Comparison of ENCODE assay signal across 31 cellular contexts in genomic region chr6:102051720-102052119, GRCh38.
DNase-seq lines count a peak whose midpoint lies in the region; TF ChIP-seq lines count a peak whose summit lies in the region.
"Had no signal": no experiment of that assay in that cellular context is flagged by ENCODE, and none has a peak within 500 bp of the region (broad histone marks: within the 10 kb centered on the region; RNA-seq: fewer than 3 reads in every experiment).

No MANE protein-coding gene starts in this region.

- CTCF ChIA-PET in A673 (lab: Charles Lee) = no interaction called here

- intact Hi-C loops in A673 (cut with micrococcal nuclease; ENCODE audit: unreplicated experiment) = loop anchor here (1.0 to 10.0 kb wide), 4 partner anchors 129 to 1073 kb away; partner anchors contain the start of gene GRIK2

- 25 to 33% methylated on average over 1 of the region's 1 CpG for WGBS in GM23248 (ENCODE audit: low coverage in 1 of 2, low lambda C conversion rate in 2 of 2, missing lambda C conversion rate in 2 of 2), 2 experiments

- in situ Hi-C loops in GM23248 (cut with MboI) = no loop called here

- H4K20me1 ChIP-seq in GM23248 (ENCODE audit: insufficient read depth) = no peaks in the 10 kb centered on the region
- H4K20me1 ChIP-seq: BLaER1; BLaER1 treated with 17β-estradiol and CSF1 and Interleukin-3, amounts not matched to agents 10 nM and 100 nM had no signal

- peak; percentile 55 for DNase-seq in A673 (ENCODE audit: low spot score)
- peak; percentile 53 for DNase-seq in SK-N-MC (ENCODE audit: low read depth, low spot score)
- peak; percentile 0 for DNase-seq in dermis blood vessel endothelial cell
- DNase-seq in GM23248 = no peak
- DNase-seq in NCI-H1048 (lab: John Stamatoyannopoulos, UW) = no peak
- no peak for DNase-seq in iPS-NIHi7 (ENCODE audit: extremely low spot score)
- DNase-seq: 8988T; ACHN; AML-193; BE2C; C1 segment of cervical spinal cord; Caco-2; Calu3; CD4-positive, alpha-beta memory T cell; CD4-positive, alpha-beta T cell; CD4-positive, CD25-positive, alpha-beta regulatory T cell; CD8-positive, alpha-beta memory T cell; CD8-positive, alpha-beta T cell; COR-L47; DMS 273 treated with DMSO at 0.1 percent for 48 hours; DMS153; DMS53; DMS79; DMS79 treated with DMSO at 0.1 percent for 48 hours; DND-41; EL had no signal

- BruUV-seq in A673 (replicated peaks; lab: Mats Ljungman, UMichigan) = TSS peak; percentile 61

- H3F3A ChIP-seq in GM23248 (ENCODE audit: insufficient read depth) = no peaks in the 10 kb centered on the region

- peaks cover 74% of the 10 kb centered on the region for H3K4me1 ChIP-seq in A673 (ENCODE audit: insufficient read depth, low read length, poor library complexity, severe bottlenecking)
- no peaks in the 10 kb centered on the region for H3K4me1 ChIP-seq in GM23248 (ENCODE audit: insufficient read depth)
- H3K4me1 ChIP-seq: A549; BE2C; BLaER1; BLaER1 treated with 17β-estradiol and CSF1 and Interleukin-3, amounts not matched to agents 10 nM and 100 nM; Caco-2 had no signal

- H3K36me3 ChIP-seq in A673 (ENCODE audit: insufficient read depth, low read length, poor library complexity, severe bottlenecking) (peaks cover 40% of the 10 kb centered on the region), SK-N-MC (ENCODE audit: insufficient read depth, low read length) (peaks cover 34% of the 10 kb centered on the region; the same call in 1 of the 2 replicates), GM23248 (ENCODE audit: low read depth) (no peaks in the 10 kb centered on the region)
- H3K36me3 ChIP-seq: BE2C; BLaER1; BLaER1 treated with 17β-estradiol and CSF1 and Interleukin-3, amounts not matched to agents 10 nM and 100 nM had no signal

- POLR2A ChIA-PET in A673 (lab: Charles Lee; ENCODE audit: low non-redundant PET) = interaction anchor here (0.6 kb wide), 2 partner anchors 74 to 134 kb away, joined by 12 to 13 read pairs; no protein-coding TSS in a partner anchor

- no peak overlapping the region for H2AFZ ChIP-seq in GM23248

- H3K27me3 ChIP-seq in A673 (replicated peaks; ENCODE audit: insufficient read depth, low read depth, low read length, poor library complexity) = no peaks in the 10 kb centered on the region
- H3K27me3 ChIP-seq in GM23248 (replicated peaks; ENCODE audit: insufficient read depth) = no peaks in the 10 kb centered on the region
- H3K27me3 ChIP-seq: BE2C; BLaER1; BLaER1 treated with 17β-estradiol and CSF1 and Interleukin-3, amounts not matched to agents 10 nM and 100 nM had no signal

- no peak for TF ChIP-seq CTCF in A673 (conservative IDR thresholded peaks at IDR 0.05; ENCODE audit: low read depth, low read length)

- no peaks in the 10 kb centered on the region for H3K9me2 ChIP-seq in GM23248 (ENCODE audit: insufficient read depth)

- peak overlapping the region; percentile 98 for H3K27ac ChIP-seq in A673 (ENCODE audit: low read depth, low read length, poor library complexity, severe bottlenecking)
- peak overlapping the region; percentile 98 for H3K27ac ChIP-seq in SK-N-MC
- H3K27ac ChIP-seq in GM23248 = no peak overlapping the region
- H3K27ac ChIP-seq: 22Rv1; A549; BLaER1; BLaER1 treated with 17β-estradiol and CSF1 and Interleukin-3, amounts not matched to agents 10 nM and 100 nM; C4-2B had no signal

- H3K9ac ChIP-seq in SK-N-MC (ENCODE audit: insufficient read length) (peak overlapping the region; percentile 40), GM23248 (no peak overlapping the region)
- H3K9ac ChIP-seq: BLaER1; BLaER1 treated with 17β-estradiol and CSF1 and Interleukin-3, amounts not matched to agents 10 nM and 100 nM had no signal

- H3K4me3 ChIP-seq in A673 (ENCODE audit: low read depth, low read length, poor library complexity, severe bottlenecking) = no peak overlapping the region
- H3K4me3 ChIP-seq in SK-N-MC = peak overlapping the region; percentile 10; the same call in 1 of the 2 replicates
- no peak overlapping the region for H3K4me3 ChIP-seq in GM23248
- H3K4me3 ChIP-seq: A549; BLaER1; BLaER1 treated with 17β-estradiol and CSF1 and Interleukin-3, amounts not matched to agents 10 nM and 100 nM had no signal

- H3K9me3 ChIP-seq in A673 (ENCODE audit: low read depth, low read length, poor library complexity, severe bottlenecking) (peaks cover 14% of the 10 kb centered on the region), SK-N-MC (ENCODE audit: low read depth, low read length) (peaks cover 9% of the 10 kb centered on the region; the same call in 1 of the 2 replicates), GM23248 (ENCODE audit: low read depth) (no peaks in the 10 kb centered on the region)
- H3K9me3 ChIP-seq: A549; BE2C; BLaER1; BLaER1 treated with 17β-estradiol and CSF1 and Interleukin-3, amounts not matched to agents 10 nM and 100 nM; Caco-2 had no signal

- H3K79me2 ChIP-seq in GM23248 (ENCODE audit: insufficient read depth) = no peaks in the 10 kb centered on the region

- H3K4me2 ChIP-seq in GM23248 (ENCODE audit: unreplicated experiment) = no peak overlapping the region
- H3K4me2 ChIP-seq: A549; BLaER1; BLaER1 treated with 17β-estradiol and CSF1 and Interleukin-3, amounts not matched to agents 10 nM and 100 nM had no signal

Comparison
In these comparisons a context has a peak if more than half of its experiments do, and no peak if none do; other contexts are left out.
1. DNase-seq: peak in A673 (single experiment), SK-N-MC (single experiment) and dermis blood vessel endothelial cell (single experiment); none in GM23248 (single experiment), NCI-H1048 (single experiment) and iPS-NIHi7 (single experiment).